In the genomic region with DNA sequence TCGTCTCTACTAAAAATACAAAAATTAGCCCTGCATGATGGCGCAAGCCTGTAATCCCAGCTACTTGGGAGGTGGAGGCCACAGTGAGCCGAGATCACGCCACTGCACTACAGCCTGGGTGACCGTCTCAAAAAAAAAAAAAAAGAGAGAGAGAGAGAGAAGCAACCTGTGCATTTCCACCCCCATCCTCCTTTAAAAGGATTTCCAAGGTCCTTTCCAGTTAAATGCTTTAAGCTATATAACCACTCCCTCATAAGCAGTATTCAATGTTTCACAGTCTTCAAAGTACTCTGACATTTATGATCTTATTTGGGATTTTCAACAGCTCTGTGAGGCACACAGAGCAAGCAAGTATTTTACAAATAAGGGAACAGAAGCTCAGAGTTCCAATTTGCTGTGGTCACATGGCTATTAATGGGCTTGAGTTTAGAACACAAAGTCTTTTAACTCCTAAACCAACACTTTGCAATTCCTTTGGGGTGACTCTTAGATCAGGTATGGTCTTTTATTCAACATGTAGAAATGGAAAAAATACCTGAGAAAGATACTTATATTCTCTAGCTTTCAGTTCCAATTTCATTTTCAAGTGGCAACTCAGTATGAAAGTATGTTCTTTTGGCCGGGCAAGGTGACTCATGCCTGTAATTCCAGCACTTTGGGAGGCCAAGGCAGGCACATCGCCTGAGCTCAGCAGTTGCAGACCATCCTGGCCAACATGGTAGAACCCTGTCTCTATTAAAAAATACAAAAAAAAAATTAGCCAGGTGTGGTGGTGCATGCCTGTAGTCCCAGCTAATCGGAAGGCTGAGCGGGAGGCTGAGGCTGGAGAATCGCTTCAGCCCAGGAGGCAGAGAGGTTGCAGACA, we compare ENCODE assay signal across 9 cellular contexts. TPM values are rescaled to one million over a fixed set of nuclear protein-coding genes. Genes with fewer than 3 reads are reported as not detected.
DNase-seq lines count a peak whose midpoint lies in the region; ATAC-seq and TF ChIP-seq lines count a peak whose summit lies in the region.
"Had no signal": no experiment of that assay in that cellular context is flagged by ENCODE, and none has a peak within 500 bp of the region (broad histone marks: within the 10 kb centered on the region; RNA-seq: fewer than 3 reads in every experiment).

No MANE protein-coding gene starts in this region.

- H3K4me2 ChIP-seq in PC-3 (ENCODE audit: low read length) = peak overlapping the region; percentile 75

- no peaks in the 10 kb centered on the region for H3K27me3 Mint-ChIP-seq in activated CD4-positive, alpha-beta T cell treated with anti-CD3 and anti-CD28 coated beads for 36 hours
- no peaks in the 10 kb centered on the region for H3K27me3 Mint-ChIP-seq in naive B cell

- peak overlapping the region; percentile 84 for H3K27ac Mint-ChIP-seq in activated CD4-positive, alpha-beta T cell treated with anti-CD3 and anti-CD28 coated beads for 36 hours
- H3K27ac Mint-ChIP-seq in naive B cell = peak overlapping the region in 5 of 6 donors; percentile 41 to 76 (median 67)

- intact Hi-C loops in activated CD4-positive, alpha-beta T cell treated with anti-CD3 and anti-CD28 coated beads for 36 hours (cut with DNase I, micrococcal nuclease) = loop anchor here (1.0 to 2.0 kb wide), 4 partner anchors 28 to 304 kb away; no protein-coding TSS in a partner anchor
- intact Hi-C loops in PC-3 (cut with micrococcal nuclease) (no loop called here), upper lobe of right lung (cut with DNase I) (no loop called here)

- H3K9me3 ChIP-seq in PC-3 (ENCODE audit: low read length) (no peaks in the 10 kb centered on the region), upper lobe of right lung (no peaks in the 10 kb centered on the region)
- H3K9me3 ChIP-seq: BLaER1 treated with 17β-estradiol and CSF1 and Interleukin-3, amounts not matched to agents 10 nM and 100 nM had no signal

- H3K4me1 Mint-ChIP-seq in activated CD4-positive, alpha-beta T cell treated with anti-CD3 and anti-CD28 coated beads for 36 hours = peaks cover 63% of the 10 kb centered on the region
- peaks cover 27 to 44% (median 40%) of the 10 kb centered on the region in 3 donors for H3K4me1 Mint-ChIP-seq in naive B cell

- H3K36me3 Mint-ChIP-seq in activated CD4-positive, alpha-beta T cell treated with anti-CD3 and anti-CD28 coated beads for 36 hours (ENCODE audit: low read depth) = peaks cover 5% of the 10 kb centered on the region
- no peaks in the 10 kb centered on the region for H3K36me3 Mint-ChIP-seq in naive B cell

- no peaks in the 10 kb centered on the region for H4K20me1 ChIP-seq in PC-3 (ENCODE audit: low read length)

- peaks cover 9% of the 10 kb centered on the region for H3F3A ChIP-seq in PC-3 (ENCODE audit: low read length, unreplicated experiment)

- H3K9me2 ChIP-seq in PC-3 (replicated peaks; ENCODE audit: low read length) = no peaks in the 10 kb centered on the region

- H3K4me3 ChIP-seq in PC-3 (ENCODE audit: low read length) = peak overlapping the region; percentile 54
- H3K4me3 ChIP-seq in cardiac fibroblast (replicated peaks in 1 of 2; ENCODE audit: low read depth in 2 of 2, low read length in 2 of 2) = peak overlapping the region in 1 of 2 donors; percentile 38
- no peak overlapping the region for H3K4me3 ChIP-seq in upper lobe of right lung
- H3K4me3 ChIP-seq: BLaER1 treated with 17β-estradiol and CSF1 and Interleukin-3, amounts not matched to agents 10 nM and 100 nM had no signal

- H3K79me2 ChIP-seq in PC-3 (ENCODE audit: low read length) = peaks cover 69% of the 10 kb centered on the region

- peak overlapping the region; percentile 18 for H2AFZ ChIP-seq in PC-3 (ENCODE audit: low read length)

- TF ChIP-seq CTCF in PC-3 (conservative IDR thresholded peaks at IDR 0.05; ENCODE audit: low read depth, low read length) (no peak), cardiac fibroblast (IDR thresholded peaks at IDR 0.05; ENCODE audit: low read depth, low read length) (no peak), upper lobe of right lung (IDR thresholded peaks at IDR 0.05) (no peak)

- H3K4me3 Mint-ChIP-seq in activated CD4-positive, alpha-beta T cell treated with anti-CD3 and anti-CD28 coated beads for 36 hours = peak overlapping the region; percentile 32
- H3K4me3 Mint-ChIP-seq in naive B cell = peak overlapping the region in 2 of 8 donors; percentile 30 to 32

- no peaks in the 10 kb centered on the region for H3K9me3 Mint-ChIP-seq in activated CD4-positive, alpha-beta T cell treated with anti-CD3 and anti-CD28 coated beads for 36 hours (ENCODE audit: low read depth)
- no peaks in the 10 kb centered on the region for H3K9me3 Mint-ChIP-seq in naive B cell

- no peaks in the 10 kb centered on the region for H3K27me3 ChIP-seq in PC-3 (ENCODE audit: low read length)
- H3K27me3 ChIP-seq in upper lobe of right lung = no peaks in the 10 kb centered on the region
- H3K27me3 ChIP-seq: BLaER1 treated with 17β-estradiol and CSF1 and Interleukin-3, amounts not matched to agents 10 nM and 100 nM had no signal

- DNase-seq in activated CD4-positive, alpha-beta T cell treated with anti-CD3 and anti-CD28 coated beads for 36 hours = peak; percentile 78
- DNase-seq in activated CD4-positive, alpha-beta T cell treated with anti-CD3 and anti-CD28 coated beads, Interleukin-2, amount 50 U/mL, for 1 hour = no peak
- peak; percentile 88 for DNase-seq in PC-3
- DNase-seq in cardiac fibroblast (ENCODE audit: low read depth in 2 of 2) = peak; percentile 59 to 87
- no peak for DNase-seq in naive B cell
- DNase-seq in upper lobe of right lung = no peak
- no peak for DNase-seq in midbrain (lab: John Stamatoyannopoulos, UW)

- H3K4me1 ChIP-seq in PC-3 (ENCODE audit: insufficient read depth, low read length) = peaks cover 19% of the 10 kb centered on the region
- peaks cover 31% of the 10 kb centered on the region for H3K4me1 ChIP-seq in upper lobe of right lung

- no peak overlapping the region for H3K9ac ChIP-seq in PC-3 (ENCODE audit: low read length)
- H3K9ac ChIP-seq: BLaER1 treated with 17β-estradiol and CSF1 and Interleukin-3, amounts not matched to agents 10 nM and 100 nM had no signal

- CTCF ChIA-PET in activated CD4-positive, alpha-beta T cell treated with anti-CD3 and anti-CD28 coated beads for 36 hours (lab: Charles Lee) = interaction anchor here (0.6 to 1.7 kb wide), 14 partner anchors 12 to 104 kb away, joined by 3 to 8 read pairs (median 4); no protein-coding TSS in a partner anchor
- CTCF ChIA-PET in PC-3 (lab: Charles Lee) = interaction anchor here (0.5 to 0.9 kb wide), 5 partner anchors 14 to 380 kb away, joined by 3 to 5 read pairs (median 3); no protein-coding TSS in a partner anchor

- H3K27ac ChIP-seq in PC-3 (ENCODE audit: low read length) = peak overlapping the region; percentile 62
- peak overlapping the region; percentile 80 for H3K27ac ChIP-seq in upper lobe of right lung
- H3K27ac ChIP-seq: BLaER1 treated with 17β-estradiol and CSF1 and Interleukin-3, amounts not matched to agents 10 nM and 100 nM had no signal

- no peaks in the 10 kb centered on the region for H3K36me3 ChIP-seq in PC-3 (ENCODE audit: low read depth, low read length)
- H3K36me3 ChIP-seq in upper lobe of right lung = no peaks in the 10 kb centered on the region

- ATAC-seq in activated CD4-positive, alpha-beta T cell treated with anti-CD3 and anti-CD28 coated beads for 36 hours = peak; percentile 91
- ATAC-seq in PC-3 (peak; percentile 99), naive B cell (ENCODE audit: low read depth in 2 of 2) (no peak), upper lobe of right lung (peak; percentile 92), HG03571 (IDR thresholded peaks at IDR 0.05; ENCODE audit: unreplicated experiment) (no peak)

- no TSS peak for BruUV-seq in PC-3 (replicated peaks; lab: Mats Ljungman, UMichigan)

- POLR2A ChIA-PET in activated CD4-positive, alpha-beta T cell treated with anti-CD3 and anti-CD28 coated beads for 36 hours (lab: Charles Lee) = interaction anchor here (0.6 to 1.1 kb wide), 7 partner anchors 15 to 309 kb away, joined by 3 to 8 read pairs (median 6); no protein-coding TSS in a partner anchor
- POLR2A ChIA-PET in PC-3 (lab: Charles Lee; ENCODE audit: unreplicated experiment) = interaction anchor here (0.6 to 1.0 kb wide), 6 partner anchors 9 to 1650 kb away, joined by 3 to 10 read pairs (median 6); no protein-coding TSS in a partner anchor

RNA-seq across cellular contexts. Expression of a gene that starts 31.3 kb away (rescaled TPM):
- total RNA-seq in activated CD4-positive, alpha-beta T cell treated with anti-CD3 and anti-CD28 coated beads for 36 hours = 10 to 100 TPM; 57.0 to 64.6 TPM
- 52.9 and 54.7 TPM in 2 replicates for total RNA-seq in PC-3 (2014; rRNA removed)
- 100 to 1,000 TPM in 1 of 6 donors, 10 to 100 TPM in 5; 78.4 to 131 (median 95.3) TPM for polyA plus RNA-seq in naive B cell (ENCODE audit: low read depth in 6 of 6)
- total RNA-seq in upper lobe of right lung = 87.3 TPM

Comparison
In these comparisons a context has a peak if more than half of its experiments do, and no peak if none do; other contexts are left out.
1. DNase-seq: peak in activated CD4-positive, alpha-beta T cell treated with anti-CD3 and anti-CD28 coated beads for 36 hours (single experiment), PC-3 (single experiment) and cardiac fibroblast (2 of 2); none in activated CD4-positive, alpha-beta T cell treated with anti-CD3 and anti-CD28 coated beads, Interleukin-2, amount 50 U/mL, for 1 hour (single experiment), naive B cell (single experiment), upper lobe of right lung (single experiment) and midbrain (single experiment).
2. ATAC-seq: peak in activated CD4-positive, alpha-beta T cell treated with anti-CD3 and anti-CD28 coated beads for 36 hours (single experiment), PC-3 (single experiment) and upper lobe of right lung (single experiment); none in naive B cell (0 of 2) and HG03571 (single experiment).
3. intact Hi-C loops: an anchor here in activated CD4-positive, alpha-beta T cell treated with anti-CD3 and anti-CD28 coated beads for 36 hours (1.0 to 2.0 kb wide); none called in PC-3 and upper lobe of right lung.